Comparison of ENCODE assay signal across 16 cellular contexts in the genomic region with DNA sequence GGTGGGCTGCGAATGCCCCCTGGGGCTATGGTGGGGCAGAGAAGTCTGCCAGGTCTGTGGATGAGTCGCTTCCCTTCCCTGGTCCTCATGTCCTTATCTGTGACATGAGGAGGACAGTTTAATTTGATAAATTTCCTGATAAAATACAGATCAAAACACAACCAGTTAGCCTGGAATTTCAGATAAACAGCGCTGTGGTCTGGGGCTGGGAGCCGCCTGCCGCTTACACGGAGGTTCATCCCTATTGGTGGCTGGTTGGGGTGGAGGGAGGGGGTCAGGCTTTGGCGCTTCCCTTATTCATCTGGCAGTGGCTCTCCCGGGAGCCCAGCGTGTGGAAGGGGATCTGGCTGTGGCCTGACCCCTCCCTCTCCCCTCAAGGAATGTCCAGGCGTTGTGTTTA. TPM values are rescaled to one million over a fixed set of nuclear protein-coding genes. Genes with fewer than 3 reads are reported as not detected.
A peak's percentile ranks its signal among the peaks of the same experiment; 100 is the strongest.
DNase-seq lines count a peak whose midpoint lies in the region; ATAC-seq and TF ChIP-seq lines count a peak whose summit lies in the region.
"Had no signal": no experiment of that assay in that cellular context is flagged by ENCODE, and none has a peak within 500 bp of the region (broad histone marks: within the 10 kb centered on the region; RNA-seq: fewer than 3 reads in every experiment).

No MANE protein-coding gene starts in this region.

- no peaks in the 10 kb centered on the region for H3K79me2 ChIP-seq in mesendoderm (ENCODE audit: control insufficient read depth, insufficient read depth, low read length)

- H3K4me2 ChIP-seq in mesendoderm (ENCODE audit: low read length), result no peak overlapping the region

- H3K23ac ChIP-seq in mesendoderm (ENCODE audit: low read length), result no peak overlapping the region

- TF ChIP-seq CTCF in foreskin fibroblast (IDR thresholded peaks at IDR 0.05; ENCODE audit: low read depth, low read length) (no peak), chondrocyte (IDR thresholded peaks at IDR 0.05) (no peak)

- H3K79me1 ChIP-seq in mesendoderm (ENCODE audit: low read length), result no peaks in the 10 kb centered on the region

- H2BK120ac ChIP-seq in mesendoderm (ENCODE audit: low read depth, low read length), result no peak overlapping the region

- no peak overlapping the region for H3K4me3 Mint-ChIP-seq in chondrocyte (ENCODE audit: unreplicated experiment)
- H3K4me3 Mint-ChIP-seq: activated CD4-positive, alpha-beta T cell treated with anti-CD3 and anti-CD28 coated beads, Interleukin-2, amount 10 ng/mL, durations not matched to agents 7 days and 5 days; memory B cell had no signal

- peaks cover 2% of the 10 kb centered on the region for H3K4me1 ChIP-seq in mesendoderm (ENCODE audit: control insufficient read depth, low read depth, low read length)
- H3K4me1 ChIP-seq: breast epithelium had no signal

- no peaks in the 10 kb centered on the region for H3K36me3 ChIP-seq in mesendoderm (ENCODE audit: control insufficient read depth, insufficient read depth, low read length)
- H3K36me3 ChIP-seq in MG63, result no peaks in the 10 kb centered on the region
- H3K36me3 ChIP-seq: breast epithelium had no signal

- H3K4ac ChIP-seq in mesendoderm (ENCODE audit: low read depth, low read length), result no peak overlapping the region

- no peak overlapping the region for H3K9ac ChIP-seq in mesendoderm (ENCODE audit: low read length)

- H3K4me3 ChIP-seq in mesendoderm (ENCODE audit: low read length) (no peak overlapping the region), MG63 (no peak overlapping the region), foreskin fibroblast (ENCODE audit: low read depth in 1 of 2, low read length in 2 of 2) (no peak overlapping the region)
- H3K4me3 ChIP-seq: breast epithelium had no signal

- no peak overlapping the region for H3K18ac ChIP-seq in mesendoderm (ENCODE audit: low read length)

- peaks cover 26% of the 10 kb centered on the region for H3K4me1 Mint-ChIP-seq in chondrocyte (ENCODE audit: low read depth)
- H3K4me1 Mint-ChIP-seq: activated CD4-positive, alpha-beta T cell treated with anti-CD3 and anti-CD28 coated beads, Interleukin-2, amount 10 ng/mL, durations not matched to agents 7 days and 5 days had no signal

- no peak overlapping the region for H2BK5ac ChIP-seq in mesendoderm (ENCODE audit: low read length)

- no peak for ATAC-seq in HG03039 (IDR thresholded peaks at IDR 0.05; ENCODE audit: unreplicated experiment)

- no peaks in the 10 kb centered on the region for H3K9me3 Mint-ChIP-seq in chondrocyte (ENCODE audit: low read depth)
- H3K9me3 Mint-ChIP-seq: activated CD4-positive, alpha-beta T cell treated with anti-CD3 and anti-CD28 coated beads, Interleukin-2, amount 10 ng/mL, durations not matched to agents 7 days and 5 days; memory B cell had no signal

- H4K8ac ChIP-seq in mesendoderm (ENCODE audit: low read depth, low read length), result no peak overlapping the region

- no peaks in the 10 kb centered on the region for H3K9me3 ChIP-seq in MG63
- H3K9me3 ChIP-seq: breast epithelium had no signal

- no peak overlapping the region for H4K5ac ChIP-seq in mesendoderm (ENCODE audit: low read length)

- no peak overlapping the region for H3K56ac ChIP-seq in mesendoderm (ENCODE audit: low read length)

- WGBS in mesendoderm (ENCODE audit: extremely low coverage, insufficient coverage, low lambda C conversion rate), result no CpG with 5 or more reads among the region's 10 CpGs

- H3K27ac ChIP-seq in caudate nucleus (ENCODE audit: low read depth, low read length) (peak overlapping the region; percentile 82), mesendoderm (ENCODE audit: low read depth, low read length) (no peak overlapping the region)
- H3K27ac ChIP-seq: breast epithelium had no signal

- H3K27ac Mint-ChIP-seq in chondrocyte (ENCODE audit: unreplicated experiment), result no peak overlapping the region
- H3K27ac Mint-ChIP-seq: activated CD4-positive, alpha-beta T cell treated with anti-CD3 and anti-CD28 coated beads, Interleukin-2, amount 10 ng/mL, durations not matched to agents 7 days and 5 days; memory B cell had no signal

- H2BK15ac ChIP-seq in mesendoderm (replicated peaks; ENCODE audit: low read depth), result no peak overlapping the region

- no peaks in the 10 kb centered on the region for H3K36me3 Mint-ChIP-seq in chondrocyte (ENCODE audit: low read depth)

- H3K27me3 ChIP-seq in mesendoderm (ENCODE audit: insufficient read depth, low read length, poor library complexity) (no peaks in the 10 kb centered on the region), MG63 (no peaks in the 10 kb centered on the region)

- peaks cover 13% of the 10 kb centered on the region for H3K27me3 Mint-ChIP-seq in chondrocyte (ENCODE audit: low read depth)

- DNase-seq in Ammon's horn (ENCODE audit: low spot score) (peak; percentile 60), NCI-H510A (lab: John Stamatoyannopoulos, UW) (peak; percentile 28), caudate nucleus (lab: John Stamatoyannopoulos, UW) (peak in 12 of 61 donors; percentile 20 to 53 (median 26)), mesendoderm (peak; percentile 81), MG63 (no peak), foreskin fibroblast (no peak), chondrocyte (ENCODE audit: low spot score) (no peak)
- DNase-seq: activated CD4-positive, alpha-beta T cell treated with anti-CD3 and anti-CD28 coated beads, Interleukin-2, amount 10 ng/mL, durations not matched to agents 7 days and 5 days; activated effector memory CD4-positive, alpha-beta T cell treated with Interleukin-2 at 50 U/mL for 16 hours; Karpas-422; NCI-H1694 treated with DMSO at 0.1 percent for 48 hours; stimulated activated CD8-positive, alpha-beta memory T cell treated with anti-CD3 and anti-CD28 coated beads, Interleukin-4, amount 100 ng/mL, for 48 hours had no signal

- no peak overlapping the region for H2AK5ac ChIP-seq in mesendoderm (ENCODE audit: low read length)

RNA-seq across cellular contexts. Expression of a gene that starts 17.9 kb away (rescaled TPM):
- polyA plus RNA-seq in mesendoderm (2013, experiment 1 of 2), result 0.06 TPM
- 0.07 TPM for polyA plus RNA-seq in mesendoderm (2013, experiment 2 of 2)
- total RNA-seq in MG63 (2014; rRNA removed; shearing (Covaris generic); ENCODE audit: low replicate concordance), result not detected in 2 replicates
- total RNA-seq in chondrocyte, result 0.07 TPM in 1 of 3 replicates, not detected in the others
- total RNA-seq: activated CD4-positive, alpha-beta T cell treated with anti-CD3 and anti-CD28 coated beads, Interleukin-2, amount 10 ng/mL, durations not matched to agents 7 days and 5 days had no signal
- polyA plus RNA-seq: AG04450 had no signal

Comparison
In these comparisons a context has a peak if more than half of its experiments do, and no peak if none do; other contexts are left out.
1. DNase-seq: peak in Ammon's horn (single experiment), NCI-H510A (single experiment) and mesendoderm (single experiment); none in MG63 (single experiment), foreskin fibroblast (0 of 2) and chondrocyte (single experiment).